19 cellular contexts compared by ENCODE assay signal in genomic region chr12:132508860-132509732, GRCh38. TPM values are rescaled to one million over a fixed set of nuclear protein-coding genes. Genes with fewer than 3 reads are reported as not detected.
DNase-seq lines count a peak whose midpoint lies in the region; ATAC-seq, FAIRE-seq and TF ChIP-seq lines count a peak whose summit lies in the region.
"Had no signal": no experiment of that assay in that cellular context is flagged by ENCODE, and none has a peak within 500 bp of the region (broad histone marks: within the 10 kb centered on the region; RNA-seq: fewer than 3 reads in every experiment).

No MANE protein-coding gene starts in this region.

- H2BK120ac ChIP-seq in H1 (replicated peaks; ENCODE audit: low read depth, low read length), result no peak overlapping the region
- no peak overlapping the region for H2BK120ac ChIP-seq in trophoblast cell (ENCODE audit: insufficient read depth, low read length, poor library complexity)

- no peak for TF ChIP-seq EP300 in H1 (IDR thresholded peaks at IDR 0.05; ENCODE audit: borderline replicate concordance in 1 of 2, low read depth in 2 of 2, low read length in 2 of 2)

- peaks cover 94 to 99% (median 97%) of the 10 kb centered on the region in 11 experiments for H4K20me1 ChIP-seq in BLaER1 treated with 17β-estradiol and CSF1 and Interleukin-3, amounts not matched to agents 10 nM and 100 nM
- H4K20me1 ChIP-seq in H1 (replicated peaks in 1 of 2; ENCODE audit: control insufficient read depth in 1 of 2, insufficient read depth in 2 of 2, low read length in 2 of 2), result peaks cover 26 to 36% of the 10 kb centered on the region in 2 experiments

- FAIRE-seq in H1 (lab: Jason Lieb, UNC) (no peak), D721Med (lab: Jason Lieb, UNC) (no peak)
- FAIRE-seq: G401.6, GM12892, GM19239, H54 had no signal

- H3K4me1 ChIP-seq in BLaER1 treated with 17β-estradiol and CSF1 and Interleukin-3, amounts not matched to agents 10 nM and 100 nM, result peaks cover 50 to 92% (median 80%) of the 10 kb centered on the region in 10 experiments
- peaks cover 0 to 21% (median 5%) of the 10 kb centered on the region in 4 experiments; a peak in 6 of 7 replicates for H3K4me1 ChIP-seq in H1 (replicated peaks in 1 of 4; ENCODE audit: control insufficient read depth in 3 of 4, insufficient read depth in 4 of 4, low read length in 3 of 4)
- H3K4me1 ChIP-seq in trophoblast cell (ENCODE audit: control insufficient read depth in 1 of 2, insufficient read depth in 2 of 2, low read length in 2 of 2), result peaks cover 0 to 11% of the 10 kb centered on the region in 2 experiments
- H3K4me1 ChIP-seq: Caco-2 had no signal

- H3K56ac ChIP-seq in H1 (replicated peaks; ENCODE audit: insufficient read length, low read depth, low read length), result no peak overlapping the region

- H3K9me3 ChIP-seq in BLaER1 treated with 17β-estradiol and CSF1 and Interleukin-3, amounts not matched to agents 10 nM and 100 nM (replicated peaks in 1 of 11), result no peaks in the 10 kb centered on the region
- no peaks in the 10 kb centered on the region for H3K9me3 ChIP-seq in H1 (ENCODE audit: insufficient read depth in 2 of 2, low read depth in 1 of 2, low read length in 1 of 2)
- H3K9me3 ChIP-seq in trophoblast cell (ENCODE audit: insufficient read depth, low read depth, low read length), result no peaks in the 10 kb centered on the region
- H3K9me3 ChIP-seq: Caco-2 had no signal

- H3K4me3 ChIP-seq in BLaER1 treated with 17β-estradiol and CSF1 and Interleukin-3, amounts not matched to agents 10 nM and 100 nM, result no peak overlapping the region; a peak in 1 of 20 replicates
- H3K4me3 ChIP-seq in H7 (ENCODE audit: insufficient read depth, low read depth, low read length) (no peak overlapping the region), H1 (ENCODE audit: extremely low read depth in 1 of 4, insufficient read depth in 2 of 4, low read depth in 3 of 4, low read length in 4 of 4) (no peak overlapping the region), trophoblast cell (ENCODE audit: low read depth, low read length) (no peak overlapping the region)
- H3K4me3 ChIP-seq: GM23248 had no signal

- H4K5ac ChIP-seq in H1 (ENCODE audit: insufficient read length, low read depth, low read length), result no peak overlapping the region

- no peak overlapping the region for H3K4ac ChIP-seq in H1 (replicated peaks; ENCODE audit: insufficient read length, low read depth, low read length)
- no peak overlapping the region for H3K4ac ChIP-seq in trophoblast cell (ENCODE audit: low read depth, low read length)

- TF ChIP-seq CTCF in H1 (IDR thresholded peaks at IDR 0.05; ENCODE audit: control extremely low read depth in 1 of 3, insufficient read depth in 1 of 3, low read depth in 1 of 3, low read length in 3 of 3) (no peak), D721Med (IDR thresholded peaks at IDR 0.05; ENCODE audit: insufficient read depth, missing control alignments) (no peak)

- TF ChIP-seq POLR2A in H1 (IDR thresholded peaks at IDR 0.05; ENCODE audit: control extremely low read depth in 1 of 2, low read depth in 2 of 2, low read length in 2 of 2), result no peak

- H2BK5ac ChIP-seq in H1 (ENCODE audit: low read depth, low read length) (no peak overlapping the region), trophoblast cell (ENCODE audit: low read depth, low read length, poor library complexity) (no peak overlapping the region)

- H3K79me1 ChIP-seq in H1 (ENCODE audit: low read depth, low read length) (peaks cover 16% of the 10 kb centered on the region), trophoblast cell (ENCODE audit: low read length) (no peaks in the 10 kb centered on the region)

- CTCF ChIA-PET in H1 (lab: Charles Lee; ENCODE audit: partially characterized antibody), result interaction anchor here (0.8 to 4.8 kb wide), 7 partner anchors 9 to 52 kb away, joined by 3 to 26 read pairs (median 6); no protein-coding TSS in a partner anchor

- ATAC-seq in HG03432 (IDR thresholded peaks at IDR 0.05; ENCODE audit: unreplicated experiment), result no peak
- ATAC-seq: CD8-positive, alpha-beta T cell had no signal

- H4K8ac ChIP-seq in H1 (ENCODE audit: extremely low read depth, insufficient read depth, low read length), result peak overlapping the region; percentile 25; the same call in 1 of the 2 replicates
- H4K8ac ChIP-seq in trophoblast cell (ENCODE audit: low read depth, low read length), result no peak overlapping the region

- H2BK12ac ChIP-seq in H1 (ENCODE audit: low read depth, low read length), result no peak overlapping the region
- no peak overlapping the region for H2BK12ac ChIP-seq in trophoblast cell (ENCODE audit: low read length)

- no peak overlapping the region for H4K12ac ChIP-seq in trophoblast cell (ENCODE audit: low read depth, low read length)

- DNase-seq in H7, result peak; percentile 68
- no peak for DNase-seq in H1 (ENCODE audit: low read depth in 1 of 2, low spot score in 2 of 2)
- DNase-seq in trophoblast cell, result peak; percentile 29 to 63
- DNase-seq in SK-N-DZ (ENCODE audit: low spot score), result no peak
- DNase-seq in D721Med (ENCODE audit: insufficient read length, low spot score), result no peak
- no peak for DNase-seq in AG08396 (ENCODE audit: low spot score)
- DNase-seq: C1 segment of cervical spinal cord; Caco-2; CD8-positive, alpha-beta T cell; DMS 273 treated with DMSO at 0.1 percent for 48 hours; DND-41; GM23248; HCEC 1CT had no signal

- no peak for TF ChIP-seq RAD21 in H1 (IDR thresholded peaks at IDR 0.05 in 1 of 2, conservative IDR thresholded peaks at IDR 0.05 in 1 of 2; ENCODE audit: low read depth in 2 of 2, low read length in 2 of 2)

- H3K36me3 ChIP-seq in BLaER1 treated with 17β-estradiol and CSF1 and Interleukin-3, amounts not matched to agents 10 nM and 100 nM, result peaks cover 18 to 55% (median 39%) of the 10 kb centered on the region in 11 experiments
- no peaks in the 10 kb centered on the region for H3K36me3 ChIP-seq in H7 (replicated peaks; ENCODE audit: control insufficient read depth, insufficient read depth, low read length)
- H3K36me3 ChIP-seq in H1 (ENCODE audit: control insufficient read depth in 2 of 4, insufficient read depth in 4 of 4, low read length in 3 of 4), result peaks cover 0 to 10% (median 0%) of the 10 kb centered on the region in 4 experiments; a peak in 1 of 8 replicates
- peaks cover 11 to 22% of the 10 kb centered on the region in 2 experiments for H3K36me3 ChIP-seq in trophoblast cell (ENCODE audit: control insufficient read depth in 1 of 2, insufficient read depth in 2 of 2, low read length in 2 of 2)

- H3K18ac ChIP-seq in H1 (ENCODE audit: extremely low read depth, low read length) (no peak overlapping the region), trophoblast cell (ENCODE audit: low read length) (no peak overlapping the region)

- POLR2A ChIA-PET in H1 (lab: Charles Lee; ENCODE audit: partially characterized antibody), result interaction anchor here (1.2 to 1.6 kb wide), 2 partner anchors 17 to 51 kb away, joined by 3 to 4 read pairs; no protein-coding TSS in a partner anchor

- H3K14ac ChIP-seq in H1 (ENCODE audit: insufficient read length) (no peak overlapping the region), trophoblast cell (ENCODE audit: low read length) (no peak overlapping the region)

- no peak overlapping the region for H2BK15ac ChIP-seq in H1 (ENCODE audit: low read length)

- no peak overlapping the region for H4K91ac ChIP-seq in H1 (replicated peaks; ENCODE audit: insufficient read length, low read length)
- no peak overlapping the region for H4K91ac ChIP-seq in trophoblast cell (ENCODE audit: low read depth, low read length)

- no peak overlapping the region for H2BK20ac ChIP-seq in H1 (ENCODE audit: low read length)

- H3K27ac ChIP-seq in BLaER1 treated with 17β-estradiol and CSF1 and Interleukin-3, amounts not matched to agents 10 nM and 100 nM, result peak overlapping the region in 5 of 11 experiments; percentile 10 to 68 (median 39); a peak in 6 of 22 replicates
- H3K27ac ChIP-seq in H1 (ENCODE audit: low read depth, low read length) (no peak overlapping the region), trophoblast cell (ENCODE audit: low read depth, low read length) (no peak overlapping the region)
- H3K27ac ChIP-seq: GM23248 had no signal

- H3K23ac ChIP-seq in H1 (ENCODE audit: insufficient read length) (no peak overlapping the region), trophoblast cell (ENCODE audit: low read length) (no peak overlapping the region)

- 98% methylated on average over 43 of the region's 53 CpGs; no CpG with 5 or more reads in 1 of the 2 experiments for WGBS in H1 (ENCODE audit: extremely low coverage in 1 of 2, insufficient coverage in 1 of 2, insufficient read length in 1 of 2, insufficient replicate concordance in 2 of 2, low coverage in 1 of 2, low lambda C conversion rate in 2 of 2, missing lambda C conversion rate in 1 of 2), 2 experiments
- no CpG with 5 or more reads among the region's 53 CpGs for WGBS in trophoblast cell (ENCODE audit: extremely low coverage, insufficient coverage, insufficient read length)

- H3K9ac ChIP-seq in BLaER1 treated with 17β-estradiol and CSF1 and Interleukin-3, amounts not matched to agents 10 nM and 100 nM, result peak overlapping the region in 8 of 11 experiments; percentile 49 to 72 (median 57); a peak in 12 of 22 replicates
- H3K9ac ChIP-seq in H1 (replicated peaks in 1 of 4; ENCODE audit: extremely low read depth in 1 of 4, low read depth in 3 of 4, low read length in 3 of 4), result no peak overlapping the region
- H3K9ac ChIP-seq in trophoblast cell (ENCODE audit: low read length), result no peak overlapping the region
- H3K9ac ChIP-seq: GM23248 had no signal

- no peaks in the 10 kb centered on the region for H3K27me3 ChIP-seq in BLaER1 treated with 17β-estradiol and CSF1 and Interleukin-3, amounts not matched to agents 10 nM and 100 nM
- H3K27me3 ChIP-seq in H7 (ENCODE audit: control insufficient read depth, insufficient read depth, low read length) (no peaks in the 10 kb centered on the region), H1 (replicated peaks in 1 of 4; ENCODE audit: control insufficient read depth in 3 of 4, extremely low read depth in 1 of 4, insufficient read depth in 3 of 4, low read length in 3 of 4) (no peaks in the 10 kb centered on the region; a peak in 2 of 7 replicates), trophoblast cell (ENCODE audit: insufficient read depth, low read length) (no peaks in the 10 kb centered on the region)

- no peaks in the 10 kb centered on the region for H3K23me2 ChIP-seq in H1 (ENCODE audit: low read depth, low read length)

- H2AK5ac ChIP-seq in H1 (ENCODE audit: low read depth, low read length) (no peak overlapping the region), trophoblast cell (ENCODE audit: low read length) (no peak overlapping the region)

- no peak overlapping the region for H2AFZ ChIP-seq in H1 (ENCODE audit: low read length)
- H2AFZ ChIP-seq in trophoblast cell (ENCODE audit: insufficient read depth, low read length, poor library complexity), result no peak overlapping the region
- H2AFZ ChIP-seq: GM23248 had no signal

- H3K79me2 ChIP-seq in H1 (ENCODE audit: control insufficient read depth in 1 of 2, insufficient read depth in 2 of 2, low read length in 2 of 2) (peaks cover 0 to 19% of the 10 kb centered on the region in 2 experiments; a peak in 1 of 4 replicates), trophoblast cell (ENCODE audit: control insufficient read depth, insufficient read depth, low read length, poor library complexity) (peaks cover 6% of the 10 kb centered on the region)

- H3K4me2 ChIP-seq in BLaER1 treated with 17β-estradiol and CSF1 and Interleukin-3, amounts not matched to agents 10 nM and 100 nM, result peak overlapping the region; percentile 87 to 99 (median 93); a peak in 21 of 22 replicates
- H3K4me2 ChIP-seq in H1 (ENCODE audit: insufficient read depth in 1 of 2, low read depth in 2 of 2, low read length in 2 of 2) (no peak overlapping the region), trophoblast cell (ENCODE audit: low read length) (no peak overlapping the region)

RNA-seq across cellular contexts. Expression of gene FBRSL1, which starts 19.1 kb away (rescaled TPM):
- 17.5 and 26.6 TPM in 2 replicates for total RNA-seq in H7 (2014; rRNA removed; shearing (Covaris generic))
- 109 and 123 TPM in 2 replicates for total RNA-seq in H1 (2021; fragmentation: NEBNext Ultra II Directional; extraction: Animal tissue kit (Norgen Biotek cat#: 25700))
- polyA plus RNA-seq in H1 (2011; rRNA removed), result 18.4 and 78.9 TPM in 2 replicates
- polyA plus RNA-seq in H1 (2011; cell fraction: cytosol; rRNA removed), result 13.8 TPM
- polyA plus RNA-seq in H1 (2011; cell fraction: nucleus; rRNA removed), result 51.7 TPM
- 70.6 to 100 TPM (median 74.4 TPM) in 4 replicates for polyA plus RNA-seq in H1 (2012, experiment 1 of 2)
- 111 TPM for polyA plus RNA-seq in H1 (2012, experiment 2 of 2)
- 79.0 TPM for polyA plus RNA-seq in H1 (2013, experiment 1 of 2)
- 73.0 TPM for polyA plus RNA-seq in H1 (2013, experiment 2 of 2)
- polyA minus RNA-seq in H1 (2011; rRNA and poly(A)+ RNA removed), result 1.7 and 39.3 TPM in 2 replicates
- polyA minus RNA-seq in H1 (2011; cell fraction: cytosol; rRNA and poly(A)+ RNA removed), result 52.3 TPM
- 28.5 TPM for polyA minus RNA-seq in H1 (2011; cell fraction: nucleus; rRNA and poly(A)+ RNA removed)
- polyA plus RNA-seq in trophoblast cell (2013), result 64.1 and 68.4 TPM in 2 replicates
- polyA plus RNA-seq in SK-N-DZ (2014; cell fraction: cytosol; rRNA removed), result 50.9 and 56.6 TPM in 2 replicates
- polyA plus RNA-seq in SK-N-DZ (2014; cell fraction: nucleus; rRNA removed), result 91.3 and 169 TPM in 2 replicates

Comparison
In these comparisons a context has a peak if more than half of its experiments do, and no peak if none do; other contexts are left out.
1. H3K4me2 ChIP-seq: peak in BLaER1 treated with 17β-estradiol and CSF1 and Interleukin-3, amounts not matched to agents 10 nM and 100 nM (11 of 11); none in H1 (0 of 2) and trophoblast cell (single experiment).
2. H3K9ac ChIP-seq: peak in BLaER1 treated with 17β-estradiol and CSF1 and Interleukin-3, amounts not matched to agents 10 nM and 100 nM (8 of 11); none in H1 (0 of 4) and trophoblast cell (single experiment).
3. DNase-seq: peak in H7 (single experiment) and trophoblast cell (2 of 2); none in H1 (0 of 2), SK-N-DZ (single experiment), D721Med (single experiment) and AG08396 (single experiment).